ENCODE assay signal across 1 cellular context in the genomic region with DNA sequence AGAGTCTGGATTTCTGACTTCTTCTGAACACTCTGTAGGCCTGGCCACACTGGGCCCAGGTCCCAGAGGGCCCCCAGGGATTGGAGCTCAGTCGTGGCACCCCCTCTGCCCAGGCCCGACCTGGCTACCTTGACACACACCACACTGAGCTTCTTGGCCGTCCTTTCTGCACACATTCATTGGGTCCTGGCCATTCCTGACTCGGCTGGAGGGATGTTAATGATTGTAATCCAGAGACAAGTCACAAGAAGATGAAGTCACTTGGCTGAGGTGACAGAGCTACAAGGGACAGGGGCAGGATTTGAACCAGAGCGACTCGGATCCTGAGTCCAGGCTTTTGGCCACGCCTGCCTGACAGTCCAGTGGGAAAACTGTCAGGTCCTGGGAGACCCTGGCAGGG.
TF ChIP-seq lines count a peak whose summit lies in the region.

No MANE protein-coding gene starts in this region.

TF ChIP-seq in GM23338, 12 proteins besides CTCF, POLR2A, EP300 and RAD21 (continued from another document):
- TF ChIP-seq JUNB (IDR thresholded peaks at IDR 0.05; ENCODE audit: unreplicated experiment) (no peak), NANOG (IDR thresholded peaks at IDR 0.05; ENCODE audit: borderline replicate concordance) (no peak), ZNF114 (CRISPR knock-in tag; IDR thresholded peaks at IDR 0.05) (no peak), POLR2AphosphoS5 (IDR thresholded peaks at IDR 0.05; ENCODE audit: low read depth) (no peak), EZH2phosphoT487 (IDR thresholded peaks at IDR 0.05; ENCODE audit: unreplicated experiment) (no peak)
